In the genomic region with DNA sequence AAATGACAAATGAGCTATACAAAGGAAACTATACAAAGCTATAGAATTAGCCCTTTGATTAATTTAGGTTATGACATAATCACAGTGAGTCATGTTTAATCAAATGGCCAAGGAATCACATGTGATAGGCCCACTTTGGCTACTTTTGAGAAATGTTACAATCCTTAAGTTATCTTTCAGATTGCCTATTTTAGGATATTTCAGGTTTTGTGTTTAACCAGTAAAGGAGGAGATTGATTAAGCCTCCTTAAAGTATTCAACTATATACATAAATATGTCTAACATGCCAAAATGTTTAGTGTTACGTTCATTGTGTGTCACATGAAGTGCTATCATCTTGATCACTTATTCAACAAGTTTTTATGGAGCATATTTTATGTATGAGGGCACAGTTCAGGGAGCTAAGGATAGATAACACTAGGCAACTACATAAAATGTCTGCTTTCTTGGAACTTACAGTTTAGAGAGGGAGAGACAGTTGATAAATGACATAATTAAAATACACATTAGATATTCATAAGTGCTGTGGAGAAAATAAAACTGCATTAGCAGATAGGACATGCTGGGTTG, we compare ENCODE assay signal across 19 cellular contexts.
A peak's percentile ranks its signal among the peaks of the same experiment; 100 is the strongest.
DNase-seq lines count a peak whose midpoint lies in the region; TF ChIP-seq lines count a peak whose summit lies in the region.
"Had no signal": no experiment of that assay in that cellular context is flagged by ENCODE, and none has a peak within 500 bp of the region (broad histone marks: within the 10 kb centered on the region; RNA-seq: fewer than 3 reads in every experiment).

No MANE protein-coding gene starts in this region.

- H3K27me3 ChIP-seq in ascending aorta, result no peaks in the 10 kb centered on the region
- H3K27me3 ChIP-seq: left lung, right atrium auricular region had no signal

- H3K4me3 Mint-ChIP-seq in osteocyte (ENCODE audit: unreplicated experiment), result no peak overlapping the region
- H3K4me3 Mint-ChIP-seq: CD4-positive, alpha-beta memory T cell; T-helper 1 cell treated with Interleukin-12 subunit alpha and Interleukin-12 subunit beta and Interleukin-4 antibody, amounts not matched to agents 30 μg/mL and 1 μg/mL, for 36 hours had no signal

- intact Hi-C loops in ascending aorta (cut with DNase I), result loop anchor here (10.0 kb wide), 1 partner anchor 399 kb away; the partner anchor contains the start of gene TTC27

- TF ChIP-seq CTCF in fibroblast of mammary gland (conservative IDR thresholded peaks at IDR 0.05; ENCODE audit: control insufficient read depth, insufficient read depth, low read depth, low read length) (no peak), osteocyte (IDR thresholded peaks at IDR 0.05) (no peak), ascending aorta (IDR thresholded peaks at IDR 0.05) (no peak)

- H3K27ac ChIP-seq in SK-N-MC, result 0 out of 2 replicates have a peak overlapping the region, but pooled peaks have one; percentile 6
- no peak overlapping the region for H3K27ac ChIP-seq in ascending aorta
- H3K27ac ChIP-seq: KMS-11, left lung, VCaP had no signal

- peaks cover 50% of the 10 kb centered on the region for H3K4me1 Mint-ChIP-seq in osteocyte (ENCODE audit: unreplicated experiment)
- H3K4me1 Mint-ChIP-seq: CD4-positive, alpha-beta memory T cell had no signal

- DNase-seq in ELR (ENCODE audit: low read depth) (peak; percentile 38), SK-N-MC (ENCODE audit: low read depth, low spot score) (no peak), fibroblast of mammary gland (ENCODE audit: low read depth) (peak; percentile 36), osteocyte (ENCODE audit: extremely low spot score, unreplicated experiment) (no peak), ascending aorta (ENCODE audit: low spot score in 2 of 2) (no peak), NCI-H1930 (lab: John Stamatoyannopoulos, UW) (no peak), germinal center (ENCODE audit: low spot score) (no peak)
- DNase-seq in activated effector memory CD4-positive, alpha-beta T cell treated with anti-CD3 and anti-CD28 coated beads, Interleukin-2, amount 50 U/mL, for 16 hours, result no peak
- DNase-seq: activated naive CD4-positive, alpha-beta T cell treated with Interleukin-2 at 50 U/mL for 16 hours; anterior cingulate cortex; CD4-positive, alpha-beta memory T cell; DMS79; left lung; NCI-H1048; stimulated activated naive CD4-positive, alpha-beta T cell had no signal

- H3K27me3 Mint-ChIP-seq in osteocyte (ENCODE audit: unreplicated experiment), result no peaks in the 10 kb centered on the region

- H3K9me3 ChIP-seq in SK-N-MC (ENCODE audit: low read depth, low read length) (no peaks in the 10 kb centered on the region), ascending aorta (peaks cover 0 to 6% of the 10 kb centered on the region in 2 donors)
- H3K9me3 ChIP-seq: left lung had no signal

- no peak overlapping the region for H3K9ac ChIP-seq in SK-N-MC (ENCODE audit: insufficient read length)
- H3K9ac ChIP-seq: KMS-11 had no signal

- peak overlapping the region; percentile 74 for H3K27ac Mint-ChIP-seq in osteocyte (ENCODE audit: unreplicated experiment)
- H3K27ac Mint-ChIP-seq: CD4-positive, alpha-beta memory T cell; T-helper 1 cell treated with Interleukin-12 subunit alpha and Interleukin-12 subunit beta and Interleukin-4 antibody, amounts not matched to agents 30 μg/mL and 1 μg/mL, for 36 hours had no signal

- peaks cover 0 to 21% of the 10 kb centered on the region in 2 donors for H3K4me1 ChIP-seq in ascending aorta

- H3K36me3 Mint-ChIP-seq in osteocyte (ENCODE audit: unreplicated experiment), result peaks cover 5% of the 10 kb centered on the region
- H3K36me3 Mint-ChIP-seq: CD4-positive, alpha-beta memory T cell had no signal

- H3K9me3 Mint-ChIP-seq in osteocyte (ENCODE audit: unreplicated experiment), result peaks cover 6% of the 10 kb centered on the region
- H3K9me3 Mint-ChIP-seq: T-helper 1 cell treated with Interleukin-12 subunit alpha and Interleukin-12 subunit beta and Interleukin-4 antibody, amounts not matched to agents 30 μg/mL and 1 μg/mL, for 36 hours had no signal

- H3K4me3 ChIP-seq in SK-N-MC (no peak overlapping the region), fibroblast of mammary gland (ENCODE audit: control insufficient read depth, low read depth, low read length) (no peak overlapping the region), ascending aorta (no peak overlapping the region)
- H3K4me3 ChIP-seq: left lung, right atrium auricular region had no signal

- H3K36me3 ChIP-seq in SK-N-MC (ENCODE audit: insufficient read depth, low read length) (no peaks in the 10 kb centered on the region), ascending aorta (peaks cover 0 to 3% of the 10 kb centered on the region in 2 donors)
- H3K36me3 ChIP-seq: left lung had no signal

Comparison
In these comparisons a context has a peak if more than half of its experiments do, and no peak if none do; other contexts are left out.
1. DNase-seq: peak in ELR (single experiment) and fibroblast of mammary gland (single experiment); none in SK-N-MC (single experiment), osteocyte (single experiment), ascending aorta (0 of 2), activated effector memory CD4-positive, alpha-beta T cell treated with anti-CD3 and anti-CD28 coated beads, Interleukin-2, amount 50 U/mL, for 16 hours (single experiment), NCI-H1930 (0 of 2) and germinal center (single experiment).